In the genomic region with DNA sequence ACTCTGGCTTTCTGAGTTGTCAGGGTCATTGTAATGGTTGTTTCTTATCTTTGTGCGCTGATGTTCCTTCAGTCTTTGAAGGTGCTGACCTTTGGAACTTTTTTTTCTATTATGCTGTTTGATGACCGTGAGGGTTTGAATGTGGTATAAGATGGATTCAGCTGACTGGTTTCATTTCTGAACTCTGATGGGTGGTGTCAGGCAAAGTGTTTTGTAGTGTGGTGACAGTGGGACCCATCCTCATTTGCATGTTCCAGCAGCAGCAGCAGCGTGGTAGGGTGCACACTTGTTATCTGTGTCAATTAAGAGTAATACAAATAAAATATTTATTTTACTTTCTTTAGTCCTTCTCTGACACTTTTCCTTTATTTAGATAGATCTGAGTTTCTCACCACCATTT, we compare ENCODE assay signal across 30 cellular contexts.
DNase-seq lines count a peak whose midpoint lies in the region; ATAC-seq and TF ChIP-seq lines count a peak whose summit lies in the region.
"Had no signal": no experiment of that assay in that cellular context is flagged by ENCODE, and none has a peak within 500 bp of the region (broad histone marks: within the 10 kb centered on the region; RNA-seq: fewer than 3 reads in every experiment).

No MANE protein-coding gene starts in this region.

- TF ChIP-seq CTCF in GM12865 (IDR thresholded peaks at IDR 0.05; ENCODE audit: insufficient read depth, low read depth, low read length, missing control alignments), result no peak

- peak; percentile 35 for DNase-seq in GM12865 (ENCODE audit: low read depth)
- no peak for DNase-seq in activated effector memory CD4-positive, alpha-beta T cell treated with Interleukin-2 at 50 U/mL for 16 hours
- no peak for DNase-seq in NCI-H69 (lab: John Stamatoyannopoulos, UW)
- DNase-seq in DMS114 treated with DMSO at 0.1 percent for 48 hours (lab: John Stamatoyannopoulos, UW; ENCODE audit: unreplicated experiment), result no peak
- DNase-seq: 8988T; activated CD4-positive, alpha-beta T cell treated with anti-CD3 and anti-CD28 coated beads, Interleukin-2, amount 10 ng/mL, durations not matched to agents 24 days and 14 days; activated naive CD8-positive, alpha-beta T cell treated with anti-CD3 and anti-CD28 coated beads for 36 hours; CD4-positive, alpha-beta memory T cell; cerebellar nuclear complex; DMS53; GDM1; GOT3; heart left ventricle; left colon; mesenchymal stem cell; MM.1S; naive B cell; NCI-H1436; ovary; spleen; stimulated activated CD4-positive, alpha-beta T cell treated with anti-CD3 and anti-CD28 coated beads, Interleukin-4, amount 100 ng/mL, for 4 hours; stimulated activated naive CD8-positive, alpha-beta T cell treated with anti-CD3 and anti-CD28 coated beads, Interleukin-15, amount 100 ng/mL, for 72 hours; tibial artery had no signal

- H3K4me3 ChIP-seq in GM12865 (ENCODE audit: low read depth, low read length), result no peak overlapping the region
- H3K4me3 ChIP-seq: heart left ventricle, K562, ovary, right atrium auricular region, SJSA1, spleen, tibial artery had no signal

- peak; percentile 78 for ATAC-seq in GM19035 (IDR thresholded peaks at IDR 0.05; ENCODE audit: unreplicated experiment)
- ATAC-seq in HG02623 (IDR thresholded peaks at IDR 0.05; ENCODE audit: unreplicated experiment), result peak; percentile 45
- ATAC-seq in HG03354 (IDR thresholded peaks at IDR 0.05; ENCODE audit: poor library complexity, severe bottlenecking, unreplicated experiment), result peak; percentile 61
- ATAC-seq in HG02840 (IDR thresholded peaks at IDR 0.05; ENCODE audit: low FRiP score, unreplicated experiment), result no peak
- ATAC-seq: heart left ventricle; K562; left colon; stimulated activated naive CD8-positive, alpha-beta T cell treated with anti-CD3 and anti-CD28 coated beads, Interleukin-15, amount 100 ng/mL, for 72 hours had no signal
